Comparison of ENCODE assay signal across 8 cellular contexts in genomic region chr7:135169141-135169935, GRCh38. TPM values are rescaled to one million over a fixed set of nuclear protein-coding genes. Genes with fewer than 3 reads are reported as not detected.
DNase-seq lines count a peak whose midpoint lies in the region; ATAC-seq and TF ChIP-seq lines count a peak whose summit lies in the region.

No MANE protein-coding gene starts in this region.

- no peaks in the 10 kb centered on the region for H3K4me1 ChIP-seq in endodermal cell (ENCODE audit: control insufficient read depth, insufficient read depth, low read length)

- no peaks in the 10 kb centered on the region for H3K9me3 ChIP-seq in endodermal cell (ENCODE audit: control insufficient read depth, low read length)

- peaks cover 40% of the 10 kb centered on the region for H3K36me3 ChIP-seq in endodermal cell (ENCODE audit: control insufficient read depth, insufficient read depth, low read length)

- TF ChIP-seq CTCF in GM10266 (IDR thresholded peaks at IDR 0.05; ENCODE audit: control insufficient read depth, insufficient read depth, low read depth, missing control alignments) (peak; percentile 81), endodermal cell (conservative IDR thresholded peaks at IDR 0.05) (peak; percentile 84)

- no peaks in the 10 kb centered on the region for H3K9me3 Mint-ChIP-seq in IgD-negative memory B cell
- H3K9me3 Mint-ChIP-seq in endodermal cell = no peaks in the 10 kb centered on the region
- H3K9me3 Mint-ChIP-seq in natural killer cell treated with Interleukin-12 subunit alpha and Interleukin-12 subunit beta and Interleukin-15 and Interleukin-18, amount 100 ng/mL, for 72 hours = no peaks in the 10 kb centered on the region

- peak; percentile 77 for DNase-seq in GM10266 (ENCODE audit: extremely low spot score)
- DNase-seq in activated CD4-positive, alpha-beta T cell treated with anti-CD3 and anti-CD28 coated beads for 4 hours = peak; percentile 61 to 64
- DNase-seq in endodermal cell = peak; percentile 90
- DNase-seq in natural killer cell treated with Interleukin-12 subunit alpha and Interleukin-12 subunit beta and Interleukin-15 and Interleukin-18, amount 100 ng/mL, for 72 hours (ENCODE audit: low spot score) = peak; percentile 72
- DNase-seq in ureter (ENCODE audit: low spot score) = peak; percentile 56
- no peak for DNase-seq in amygdala (lab: John Stamatoyannopoulos, UW)

- H3K27ac Mint-ChIP-seq in IgD-negative memory B cell (peak overlapping the region; percentile 79 to 99 (median 80)), endodermal cell (peak overlapping the region; percentile 90)
- peak overlapping the region; percentile 97 to 98 for H3K27ac Mint-ChIP-seq in natural killer cell treated with Interleukin-12 subunit alpha and Interleukin-12 subunit beta and Interleukin-15 and Interleukin-18, amount 100 ng/mL, for 72 hours

- ATAC-seq in GM21529 (IDR thresholded peaks at IDR 0.05; ENCODE audit: unreplicated experiment) = peak; percentile 47
- peak in 1 of 2 donors; percentile 53 for ATAC-seq in natural killer cell treated with Interleukin-12 subunit alpha and Interleukin-12 subunit beta and Interleukin-15 and Interleukin-18, amount 100 ng/mL, for 72 hours

- peaks cover 30 to 37% (median 36%) of the 10 kb centered on the region in 3 donors for H3K4me1 Mint-ChIP-seq in IgD-negative memory B cell
- H3K4me1 Mint-ChIP-seq in endodermal cell = peaks cover 11% of the 10 kb centered on the region
- peaks cover 48 to 54% of the 10 kb centered on the region in 2 donors for H3K4me1 Mint-ChIP-seq in natural killer cell treated with Interleukin-12 subunit alpha and Interleukin-12 subunit beta and Interleukin-15 and Interleukin-18, amount 100 ng/mL, for 72 hours (ENCODE audit: low read depth in 2 of 2)

- 74 to 75% methylated on average over 9 to 11 of the region's 11 CpGs for WGBS in endodermal cell (ENCODE audit: insufficient coverage in 1 of 2, insufficient read length in 1 of 2), 2 experiments

- no peaks in the 10 kb centered on the region for H3K36me3 Mint-ChIP-seq in IgD-negative memory B cell
- H3K36me3 Mint-ChIP-seq in endodermal cell (ENCODE audit: low read depth) = peaks cover 48% of the 10 kb centered on the region
- H3K36me3 Mint-ChIP-seq in natural killer cell treated with Interleukin-12 subunit alpha and Interleukin-12 subunit beta and Interleukin-15 and Interleukin-18, amount 100 ng/mL, for 72 hours = peaks cover 14% of the 10 kb centered on the region

- no peaks in the 10 kb centered on the region for H3K27me3 ChIP-seq in endodermal cell (ENCODE audit: control insufficient read depth, insufficient read depth, low read length, poor library complexity, severe bottlenecking)

- H3K27me3 Mint-ChIP-seq in IgD-negative memory B cell (no peaks in the 10 kb centered on the region), endodermal cell (ENCODE audit: insufficient read depth) (no peaks in the 10 kb centered on the region)
- H3K27me3 Mint-ChIP-seq in natural killer cell treated with Interleukin-12 subunit alpha and Interleukin-12 subunit beta and Interleukin-15 and Interleukin-18, amount 100 ng/mL, for 72 hours = no peaks in the 10 kb centered on the region

- peak overlapping the region; percentile 76 for H3K9ac ChIP-seq in endodermal cell (ENCODE audit: extremely low read depth, low read length, poor library complexity, severe bottlenecking)

- peak overlapping the region; percentile 83 to 98 (median 91) for H3K4me3 Mint-ChIP-seq in IgD-negative memory B cell
- peak overlapping the region; percentile 76 for H3K4me3 Mint-ChIP-seq in endodermal cell
- peak overlapping the region; percentile 88 for H3K4me3 Mint-ChIP-seq in natural killer cell treated with Interleukin-12 subunit alpha and Interleukin-12 subunit beta and Interleukin-15 and Interleukin-18, amount 100 ng/mL, for 72 hours

- H3K27ac ChIP-seq in endodermal cell (ENCODE audit: low read depth, low read length) = no peak overlapping the region

- H3K4me3 ChIP-seq in endodermal cell (ENCODE audit: low read length) = peak overlapping the region; percentile 90

RNA-seq across cellular contexts. Expression of gene CYREN, which starts 1.2 kb away (rescaled TPM):
- 39.5 TPM for polyA plus RNA-seq in IgD-negative memory B cell
- 10 to 100 TPM; 60.6 to 67.8 TPM for total RNA-seq in endodermal cell
- polyA plus RNA-seq in endodermal cell (2013, experiment 1 of 2) = 38.5 TPM
- polyA plus RNA-seq in endodermal cell (2013, experiment 2 of 2) = 29.7 TPM
- total RNA-seq in natural killer cell treated with Interleukin-12 subunit alpha and Interleukin-12 subunit beta and Interleukin-15 and Interleukin-18, amount 100 ng/mL, for 72 hours = 10 to 100 TPM; 47.2 to 68.5 TPM
- 58.3 TPM for total RNA-seq in ureter

RNA-seq across cellular contexts. Expression of gene TMEM140, which starts 21.5 kb away (rescaled TPM):
- 34.7 TPM for polyA plus RNA-seq in IgD-negative memory B cell
- total RNA-seq in endodermal cell = not detected
- not detected for polyA plus RNA-seq in endodermal cell (2013, experiment 1 of 2)
- not detected for polyA plus RNA-seq in endodermal cell (2013, experiment 2 of 2)
- 10 to 100 TPM; 10.2 to 17.4 TPM for total RNA-seq in natural killer cell treated with Interleukin-12 subunit alpha and Interleukin-12 subunit beta and Interleukin-15 and Interleukin-18, amount 100 ng/mL, for 72 hours
- total RNA-seq in ureter = 11.6 TPM

RNA-seq across cellular contexts. Expression of gene WDR91, which starts 42.0 kb away (rescaled TPM):
- polyA plus RNA-seq in IgD-negative memory B cell = 5.9 TPM
- 1 to 10 TPM; 8.2 to 9.6 TPM for total RNA-seq in endodermal cell
- 11.9 TPM for polyA plus RNA-seq in endodermal cell (2013, experiment 1 of 2)
- polyA plus RNA-seq in endodermal cell (2013, experiment 2 of 2) = 14.5 TPM
- total RNA-seq in natural killer cell treated with Interleukin-12 subunit alpha and Interleukin-12 subunit beta and Interleukin-15 and Interleukin-18, amount 100 ng/mL, for 72 hours = 10 to 100 TPM; 11.9 to 22.8 TPM
- total RNA-seq in ureter = 27.9 TPM

Comparison
In these comparisons a context has a peak if more than half of its experiments do, and no peak if none do; other contexts are left out.
1. DNase-seq: peak in GM10266 (single experiment), activated CD4-positive, alpha-beta T cell treated with anti-CD3 and anti-CD28 coated beads for 4 hours (2 of 2), endodermal cell (single experiment), natural killer cell treated with Interleukin-12 subunit alpha and Interleukin-12 subunit beta and Interleukin-15 and Interleukin-18, amount 100 ng/mL, for 72 hours (single experiment) and ureter (single experiment); none in amygdala (0 of 56).
2. RNA of gene TMEM140, which starts 21.5 kb away (total RNA-seq): 10.2 to 17.4 TPM in natural killer cell treated with Interleukin-12 subunit alpha and Interleukin-12 subunit beta and Interleukin-15 and Interleukin-18, amount 100 ng/mL, for 72 hours and 11.6 TPM in ureter (single experiment); not detected in endodermal cell; every median in the first group is over 10 times any median in the second.
3. Peak in every context shown above with its lines, with median percentiles within 50 percentile points of each other: H3K27ac Mint-ChIP-seq and H3K4me3 Mint-ChIP-seq.